ENCODE assay signal across 8 cellular contexts in the genomic region with DNA sequence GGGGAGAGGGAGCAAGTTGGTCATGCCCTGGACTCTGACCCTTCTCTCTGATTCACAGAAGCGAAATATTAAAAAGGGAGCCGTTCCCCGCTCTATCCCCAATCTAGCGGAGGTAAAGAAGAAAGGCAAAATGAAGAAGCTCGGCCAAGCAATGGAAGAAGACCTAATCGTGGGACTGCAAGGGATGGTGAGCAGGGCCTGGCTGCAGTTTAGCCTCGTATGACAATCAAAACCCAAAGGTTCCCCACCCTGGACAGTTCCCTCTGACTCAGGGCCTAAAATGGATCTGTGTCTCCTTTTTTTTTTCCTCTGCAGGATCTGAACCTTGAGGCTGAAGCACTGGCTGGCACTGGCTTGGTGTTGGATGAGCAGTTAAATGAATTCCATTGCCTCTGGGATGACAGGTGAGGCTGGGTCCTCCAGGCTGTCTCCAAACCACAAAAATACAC. TPM values are rescaled to one million over a fixed set of nuclear protein-coding genes. Genes with fewer than 3 reads are reported as not detected.
DNase-seq lines count a peak whose midpoint lies in the region; ATAC-seq and TF ChIP-seq lines count a peak whose summit lies in the region.

No MANE protein-coding gene starts in this region.

- H3K27me3 ChIP-seq in cardiac muscle cell: no peaks in the 10 kb centered on the region
- peaks cover 0 to 3% of the 10 kb centered on the region in 2 experiments for H3K27me3 ChIP-seq in mesenchymal stem cell (ENCODE audit: control insufficient read depth in 1 of 2, insufficient read depth in 1 of 2, low read length in 2 of 2)
- no peaks in the 10 kb centered on the region for H3K27me3 ChIP-seq in upper lobe of right lung

- ATAC-seq in left ventricle myocardium superior: no peak
- no peak for ATAC-seq in upper lobe of right lung
- no peak for ATAC-seq in HG02852 (IDR thresholded peaks at IDR 0.05; ENCODE audit: unreplicated experiment)

- no peak overlapping the region for H3K14ac ChIP-seq in mesenchymal stem cell (ENCODE audit: low read length in 2 of 2)

- no peak overlapping the region for H2BK12ac ChIP-seq in mesenchymal stem cell (ENCODE audit: low read length in 2 of 2)

- no peak overlapping the region for H2BK15ac ChIP-seq in mesenchymal stem cell (ENCODE audit: low read depth, poor library complexity, severe bottlenecking)

- no peak overlapping the region for H4K8ac ChIP-seq in mesenchymal stem cell (ENCODE audit: low read length)

- in situ Hi-C loops in astrocyte of the spinal cord (cut with HindIII; ENCODE audit: low sequenced_read_pairs): no loop called here

- 73% methylated on average over 7 of the region's 7 CpGs for WGBS in mesenchymal stem cell

- intact Hi-C loops in left ventricle myocardium superior (cut with micrococcal nuclease): no loop called here
- intact Hi-C loops in upper lobe of right lung (cut with DNase I): no loop called here

- H3K4me3 ChIP-seq in cardiac muscle cell: peak overlapping the region; percentile 61
- peak overlapping the region; percentile 72 for H3K4me3 ChIP-seq in astrocyte of the spinal cord (ENCODE audit: low read depth, low read length)
- H3K4me3 ChIP-seq in mesenchymal stem cell (ENCODE audit: insufficient read depth in 1 of 2, low read depth in 1 of 2, low read length in 2 of 2): peak overlapping the region; percentile 60 to 82
- peak overlapping the region; percentile 58 for H3K4me3 ChIP-seq in upper lobe of right lung

- H3K4me1 ChIP-seq in cardiac muscle cell (ENCODE audit: low read depth): peaks cover 5% of the 10 kb centered on the region
- peaks cover 4% of the 10 kb centered on the region for H3K4me1 ChIP-seq in mesenchymal stem cell (ENCODE audit: control insufficient read depth, insufficient read depth, low read depth, low read length)
- H3K4me1 ChIP-seq in upper lobe of right lung: peaks cover 4% of the 10 kb centered on the region

- TF ChIP-seq CTCF in cardiac muscle cell (IDR thresholded peaks at IDR 0.05; ENCODE audit: low read depth, low read length) (no peak), astrocyte of the spinal cord (IDR thresholded peaks at IDR 0.05; ENCODE audit: low read depth, low read length) (no peak), upper lobe of right lung (IDR thresholded peaks at IDR 0.05) (no peak)

- H3K4ac ChIP-seq in mesenchymal stem cell (ENCODE audit: low read depth in 1 of 2, low read length in 2 of 2): peak overlapping the region in 1 of 2 experiments; percentile 28

- H3K9me3 ChIP-seq in cardiac muscle cell (ENCODE audit: low read depth) (no peaks in the 10 kb centered on the region), mesenchymal stem cell (ENCODE audit: control insufficient read depth, low read length) (no peaks in the 10 kb centered on the region), upper lobe of right lung (no peaks in the 10 kb centered on the region)

- H2BK120ac ChIP-seq in mesenchymal stem cell (ENCODE audit: low read depth, low read length): no peak overlapping the region

- no peak overlapping the region for H2AK5ac ChIP-seq in mesenchymal stem cell (ENCODE audit: low read length, severe bottlenecking)

- H3K79me1 ChIP-seq in mesenchymal stem cell (replicated peaks; ENCODE audit: low read length, poor library complexity, severe bottlenecking): peaks cover 7% of the 10 kb centered on the region

- H3K9ac ChIP-seq in mesenchymal stem cell (ENCODE audit: low read length): peak overlapping the region; percentile 95

- H2BK5ac ChIP-seq in mesenchymal stem cell (ENCODE audit: low read depth, low read length, poor library complexity, severe bottlenecking): peak overlapping the region; percentile 31

- H2AFZ ChIP-seq in mesenchymal stem cell (ENCODE audit: low read depth, low read length): no peak overlapping the region

- H4K91ac ChIP-seq in mesenchymal stem cell (ENCODE audit: low read length): no peak overlapping the region

- H3K36me3 ChIP-seq in cardiac muscle cell (no peaks in the 10 kb centered on the region), mesenchymal stem cell (ENCODE audit: control insufficient read depth in 1 of 2, insufficient read depth in 2 of 2, low read depth in 1 of 2, low read length in 2 of 2) (peaks cover 7 to 14% of the 10 kb centered on the region in 2 experiments), upper lobe of right lung (no peaks in the 10 kb centered on the region)

- no peak overlapping the region for H3K23ac ChIP-seq in mesenchymal stem cell (ENCODE audit: low read length in 2 of 2)

- no peak for DNase-seq in cardiac muscle cell (ENCODE audit: low read depth in 1 of 2, low spot score in 1 of 2)
- DNase-seq in left ventricle myocardium superior: no peak
- DNase-seq in astrocyte of the spinal cord (ENCODE audit: low read depth, low spot score): no peak
- peak; percentile 1 for DNase-seq in mesenchymal stem cell
- DNase-seq in upper lobe of right lung: no peak
- DNase-seq in NCI-H69 (lab: John Stamatoyannopoulos, UW): no peak
- DNase-seq in NCI-H187 treated with DMSO at 0.1 percent for 48 hours (lab: John Stamatoyannopoulos, UW): no peak

- H3K27ac ChIP-seq in cardiac muscle cell (peak overlapping the region; percentile 100), mesenchymal stem cell (ENCODE audit: low read length, poor library complexity, severe bottlenecking) (peak overlapping the region; percentile 99), upper lobe of right lung (peak overlapping the region; percentile 92)

- H3K4me2 ChIP-seq in mesenchymal stem cell (ENCODE audit: low read length, poor library complexity, severe bottlenecking): peak overlapping the region; percentile 32

- peak overlapping the region in 1 of 2 experiments; percentile 70 for H3K18ac ChIP-seq in mesenchymal stem cell (ENCODE audit: low read depth in 1 of 2, low read length in 2 of 2)

RNA-seq across cellular contexts. Expression of a gene that starts 1.0 kb away (rescaled TPM):
- total RNA-seq in cardiac muscle cell: 143 and 162 TPM in 2 replicates
- 105 and 114 TPM in 2 replicates for polyA plus RNA-seq in cardiac muscle cell
- total RNA-seq in left ventricle myocardium superior: 44.4 TPM
- 38.8 TPM for polyA plus RNA-seq in mesenchymal stem cell (2013, experiment 1 of 2)
- 35.3 TPM for polyA plus RNA-seq in mesenchymal stem cell (2013, experiment 2 of 2)
- total RNA-seq in upper lobe of right lung: 94.2 TPM

RNA-seq across cellular contexts. Expression of a gene that starts 16.4 kb away (rescaled TPM):
- total RNA-seq in cardiac muscle cell (not detected in 2 replicates), left ventricle myocardium superior (not detected), upper lobe of right lung (0.87 TPM)
- polyA plus RNA-seq in cardiac muscle cell: 0.15 and 0.17 TPM in 2 replicates
- not detected for polyA plus RNA-seq in mesenchymal stem cell (2013, experiment 1 of 2)
- polyA plus RNA-seq in mesenchymal stem cell (2013, experiment 2 of 2): not detected

RNA-seq across cellular contexts. Expression of a gene that starts 23.5 kb away (rescaled TPM):
- not detected in 2 replicates for total RNA-seq in cardiac muscle cell
- polyA plus RNA-seq in cardiac muscle cell: 0.17 TPM in 1 of 2 replicates, not detected in the other
- total RNA-seq in left ventricle myocardium superior: not detected
- polyA plus RNA-seq in mesenchymal stem cell (2013, experiment 1 of 2): not detected
- polyA plus RNA-seq in mesenchymal stem cell (2013, experiment 2 of 2): not detected
- not detected for total RNA-seq in upper lobe of right lung

RNA-seq across cellular contexts. Expression of a gene that starts 32.6 kb away (rescaled TPM):
- 7.1 and 8.5 TPM in 2 replicates for total RNA-seq in cardiac muscle cell
- 5.4 and 8.7 TPM in 2 replicates for polyA plus RNA-seq in cardiac muscle cell
- total RNA-seq in left ventricle myocardium superior: 0.32 TPM
- polyA plus RNA-seq in mesenchymal stem cell (2013, experiment 1 of 2): 0.12 TPM
- 0.16 TPM for polyA plus RNA-seq in mesenchymal stem cell (2013, experiment 2 of 2)
- 4.3 TPM for total RNA-seq in upper lobe of right lung

RNA-seq across cellular contexts. Expression of a gene that starts 41.3 kb away (rescaled TPM):
- not detected in 2 replicates for total RNA-seq in cardiac muscle cell
- not detected in 2 replicates for polyA plus RNA-seq in cardiac muscle cell
- total RNA-seq in left ventricle myocardium superior: not detected
- polyA plus RNA-seq in mesenchymal stem cell (2013, experiment 1 of 2): not detected
- polyA plus RNA-seq in mesenchymal stem cell (2013, experiment 2 of 2): not detected
- total RNA-seq in upper lobe of right lung: 2.6 TPM
